ENCODE assay signal across 16 cellular contexts in genomic region chr19:46040952-46041500, GRCh38. TPM values are rescaled to one million over a fixed set of nuclear protein-coding genes. Genes with fewer than 3 reads are reported as not detected.
DNase-seq lines count a peak whose midpoint lies in the region; ATAC-seq lines count a peak whose summit lies in the region.
"Had no signal": no experiment of that assay in that cellular context is flagged by ENCODE, and none has a peak within 500 bp of the region (broad histone marks: within the 10 kb centered on the region; RNA-seq: fewer than 3 reads in every experiment).

TSS of gene IGFL4 (minus strand) at chr19:46041002. CDS start at chr19:46040962, 40 bp downstream.

- ATAC-seq in HG03469 (IDR thresholded peaks at IDR 0.05; ENCODE audit: unreplicated experiment), result no peak
- no peak for ATAC-seq in GM18909 (IDR thresholded peaks at IDR 0.05; ENCODE audit: poor library complexity, unreplicated experiment)
- ATAC-seq: stimulated activated memory B cell treated with anti-CD40 and anti-IgM and Interleukin-4, amounts not matched to agents 10 μg/mL and 1 μg/mL and 100 μg/mL, for 72 hours had no signal

- no peak within 1 kb of the TSS for H3K27ac Mint-ChIP-seq in activated naive CD8-positive, alpha-beta T cell treated with anti-CD3 and anti-CD28 coated beads for 36 hours
- H3K27ac Mint-ChIP-seq: stimulated activated memory B cell treated with anti-CD40 and anti-IgM and Interleukin-4, amounts not matched to agents 10 μg/mL and 1 μg/mL and 100 μg/mL, for 72 hours; T-helper 2 cell treated with Interferon-gamma antibody and Interleukin-4, amounts not matched to agents 5 μg/mL and 100 μg/mL, for 36 hours had no signal

- H3K36me3 Mint-ChIP-seq in activated naive CD8-positive, alpha-beta T cell treated with anti-CD3 and anti-CD28 coated beads for 36 hours, result peaks cover 2% of the 10 kb centered on the region
- H3K36me3 Mint-ChIP-seq: stimulated activated memory B cell treated with anti-CD40 and anti-IgM and Interleukin-4, amounts not matched to agents 10 μg/mL and 1 μg/mL and 100 μg/mL, for 72 hours had no signal

- peaks cover 12% of the 10 kb centered on the region for H3K9me3 Mint-ChIP-seq in activated naive CD8-positive, alpha-beta T cell treated with anti-CD3 and anti-CD28 coated beads for 36 hours
- H3K9me3 Mint-ChIP-seq: stimulated activated memory B cell treated with anti-CD40 and anti-IgM and Interleukin-4, amounts not matched to agents 10 μg/mL and 1 μg/mL and 100 μg/mL, for 72 hours; T-helper 2 cell treated with Interferon-gamma antibody and Interleukin-4, amounts not matched to agents 5 μg/mL and 100 μg/mL, for 36 hours had no signal

- H3K27me3 Mint-ChIP-seq in activated naive CD8-positive, alpha-beta T cell treated with anti-CD3 and anti-CD28 coated beads for 36 hours, result peaks cover 48% of the 10 kb centered on the region

- DNase-seq in DMS79 (lab: John Stamatoyannopoulos, UW) (peak; percentile 93), NCI-H1105 treated with DMSO at 0.1 percent for 48 hours (lab: John Stamatoyannopoulos, UW) (peak; percentile 63), NCI-H748 treated with DMSO at 0.1 percent for 48 hours (lab: John Stamatoyannopoulos, UW) (peak; percentile 30), kidney tubule cell (ENCODE audit: low spot score) (peak; percentile 17), NCI-H524 treated with DMSO at 0.1 percent for 48 hours (lab: John Stamatoyannopoulos, UW) (no peak)
- DNase-seq in activated naive CD8-positive, alpha-beta T cell treated with anti-CD3 and anti-CD28 coated beads for 36 hours, result no peak
- DNase-seq: activated CD4-positive, alpha-beta T cell treated with anti-CD3 and anti-CD28 coated beads for 48 hours; activated T-cell treated with anti-CD3 and anti-CD28 coated beads, Interleukin-2, amount 50 U/mL, for 48 hours; aorta; GF-D8; NCI-H2081; stimulated activated CD4-positive, alpha-beta T cell treated with anti-CD3 and anti-CD28 coated beads, Interleukin-4, amount 100 ng/mL, for 24 hours had no signal

- no peak within 1 kb of the TSS for H3K4me3 Mint-ChIP-seq in activated naive CD8-positive, alpha-beta T cell treated with anti-CD3 and anti-CD28 coated beads for 36 hours
- H3K4me3 Mint-ChIP-seq: stimulated activated memory B cell treated with anti-CD40 and anti-IgM and Interleukin-4, amounts not matched to agents 10 μg/mL and 1 μg/mL and 100 μg/mL, for 72 hours; T-helper 2 cell treated with Interferon-gamma antibody and Interleukin-4, amounts not matched to agents 5 μg/mL and 100 μg/mL, for 36 hours had no signal

- H3K4me1 Mint-ChIP-seq in activated naive CD8-positive, alpha-beta T cell treated with anti-CD3 and anti-CD28 coated beads for 36 hours, result no peaks in the 10 kb centered on the region
- H3K4me1 Mint-ChIP-seq: stimulated activated memory B cell treated with anti-CD40 and anti-IgM and Interleukin-4, amounts not matched to agents 10 μg/mL and 1 μg/mL and 100 μg/mL, for 72 hours had no signal

RNA-seq across cellular contexts. Expression of gene IGFL4, which starts in this region (rescaled TPM):
- not detected for total RNA-seq in activated naive CD8-positive, alpha-beta T cell treated with anti-CD3 and anti-CD28 coated beads for 36 hours
- total RNA-seq: aorta had no signal

Comparison
In these comparisons a context has a peak if more than half of its experiments do, and no peak if none do; other contexts are left out.
1. DNase-seq: peak in DMS79 (single experiment), NCI-H1105 treated with DMSO at 0.1 percent for 48 hours (single experiment), NCI-H748 treated with DMSO at 0.1 percent for 48 hours (single experiment) and kidney tubule cell (single experiment); none in activated naive CD8-positive, alpha-beta T cell treated with anti-CD3 and anti-CD28 coated beads for 36 hours (single experiment) and NCI-H524 treated with DMSO at 0.1 percent for 48 hours (single experiment).